14 cellular contexts compared by ENCODE assay signal in the genomic region with DNA sequence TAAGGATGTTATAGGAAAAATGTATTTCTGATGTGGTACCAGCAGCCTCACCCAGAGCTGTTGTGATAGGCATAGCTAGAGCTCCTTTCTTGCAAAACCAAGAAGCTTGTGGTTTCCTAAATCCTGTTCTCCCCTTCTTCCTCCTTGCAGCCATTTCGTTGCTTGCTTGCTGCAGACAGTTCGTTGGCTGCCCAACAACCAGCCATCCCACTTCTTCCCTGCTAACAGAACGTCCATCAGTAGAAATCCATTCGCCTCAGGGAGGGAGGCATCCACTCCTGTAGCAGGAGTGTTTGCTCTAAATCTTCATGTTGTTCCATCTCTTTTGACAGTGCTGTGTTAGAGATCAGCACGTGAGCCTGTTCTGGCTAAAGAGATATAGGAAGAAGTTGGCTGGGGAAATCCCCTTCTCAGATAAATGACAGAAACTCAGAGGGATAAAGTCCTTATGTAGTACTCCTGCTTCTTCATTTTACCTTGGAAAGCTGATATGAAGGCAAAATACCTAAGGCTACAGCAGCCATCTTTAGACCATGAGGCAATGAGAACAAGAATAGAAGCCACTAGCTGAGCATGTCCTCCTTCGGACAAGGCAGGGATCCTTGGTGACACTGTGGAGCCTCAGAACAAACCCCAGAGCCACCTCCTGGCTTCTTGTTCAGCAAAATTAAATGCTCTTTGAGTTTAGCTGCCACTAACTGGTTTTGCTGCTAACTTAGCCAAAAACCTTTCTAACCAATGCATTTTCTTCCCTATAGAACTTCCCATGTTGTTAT.
A peak's percentile ranks its signal among the peaks of the same experiment; 100 is the strongest.
DNase-seq lines count a peak whose midpoint lies in the region; ATAC-seq and TF ChIP-seq lines count a peak whose summit lies in the region.
"Had no signal": no experiment of that assay in that cellular context is flagged by ENCODE, and none has a peak within 500 bp of the region (broad histone marks: within the 10 kb centered on the region; RNA-seq: fewer than 3 reads in every experiment).

No MANE protein-coding gene starts in this region.

- H3K4me3 Mint-ChIP-seq in activated T-cell treated with anti-CD3 and anti-CD28 coated beads, Interleukin-2, amount 50 U/mL, for 72 hours = peak overlapping the region; percentile 15 to 65
- H3K4me3 Mint-ChIP-seq: stimulated activated naive CD8-positive, alpha-beta T cell treated with anti-CD3 and anti-CD28 coated beads, Interleukin-15, Interleukin-2, amounts not matched to agents 100 ng/mL and 50 ng/mL, for 24 hours; WTC11 had no signal

- H3K79me2 ChIP-seq in OCI-LY3 (ENCODE audit: low read length) = no peaks in the 10 kb centered on the region

- H3K4me1 Mint-ChIP-seq in activated T-cell treated with anti-CD3 and anti-CD28 coated beads, Interleukin-2, amount 50 U/mL, for 72 hours (ENCODE audit: low read depth) = peaks cover 21% of the 10 kb centered on the region

- H3K27ac Mint-ChIP-seq in activated T-cell treated with anti-CD3 and anti-CD28 coated beads, Interleukin-2, amount 50 U/mL, for 72 hours = no peak overlapping the region
- H3K27ac Mint-ChIP-seq: stimulated activated naive CD8-positive, alpha-beta T cell treated with anti-CD3 and anti-CD28 coated beads, Interleukin-15, Interleukin-2, amounts not matched to agents 100 ng/mL and 50 ng/mL, for 24 hours; WTC11 had no signal

- no peak for ATAC-seq in activated T-cell treated with anti-CD3 and anti-CD28 coated beads, Interleukin-2, amount 50 U/mL, for 72 hours (replicated peaks in 1 of 2)
- peak; percentile 15 for ATAC-seq in left lobe of liver
- ATAC-seq: WTC11 had no signal

- no peak for DNase-seq in activated T-cell treated with anti-CD3 and anti-CD28 coated beads, Interleukin-2, amount 50 U/mL, for 72 hours
- no peak for DNase-seq in activated T-cell treated with anti-CD3 and anti-CD28 coated beads, Interleukin-2, amount 50 U/mL, for 1 hour
- DNase-seq in left lobe of liver (ENCODE audit: low spot score) (no peak), iPS-NIHi7 (ENCODE audit: extremely low spot score) (no peak), MG63 (no peak), NCI-H446 (lab: John Stamatoyannopoulos, UW) (no peak)
- DNase-seq: ACHN; central memory CD4-positive, alpha-beta T cell; NCI-H146 had no signal

- H3K4me2 ChIP-seq in OCI-LY3 (ENCODE audit: low read length) = peak overlapping the region; percentile 66

- H3K9me3 ChIP-seq in OCI-LY3 (ENCODE audit: insufficient read depth, low read length) = no peaks in the 10 kb centered on the region
- no peaks in the 10 kb centered on the region for H3K9me3 ChIP-seq in stomach smooth muscle (ENCODE audit: control insufficient read depth in 2 of 2, low read length in 2 of 2)
- no peaks in the 10 kb centered on the region for H3K9me3 ChIP-seq in MG63

- H3K36me3 ChIP-seq in OCI-LY3 (replicated peaks; ENCODE audit: low read depth, low read length) (no peaks in the 10 kb centered on the region), stomach smooth muscle (ENCODE audit: control insufficient read depth in 2 of 2, insufficient read depth in 2 of 2, low read length in 2 of 2) (no peaks in the 10 kb centered on the region), MG63 (no peaks in the 10 kb centered on the region)

- no peaks in the 10 kb centered on the region for H4K20me1 ChIP-seq in OCI-LY3 (ENCODE audit: insufficient read depth, low read length)

- H3K36me3 Mint-ChIP-seq in activated T-cell treated with anti-CD3 and anti-CD28 coated beads, Interleukin-2, amount 50 U/mL, for 72 hours (ENCODE audit: insufficient read depth in 2 of 2) = no peaks in the 10 kb centered on the region
- H3K36me3 Mint-ChIP-seq: WTC11 had no signal

- peak overlapping the region; percentile 87; the same call in 1 of the 2 replicates for H2AFZ ChIP-seq in OCI-LY3 (ENCODE audit: low read depth, low read length)

- H3K9me3 Mint-ChIP-seq in activated T-cell treated with anti-CD3 and anti-CD28 coated beads, Interleukin-2, amount 50 U/mL, for 72 hours = peaks cover 0 to 1% of the 10 kb centered on the region in 2 donors
- H3K9me3 Mint-ChIP-seq: stimulated activated naive CD8-positive, alpha-beta T cell treated with anti-CD3 and anti-CD28 coated beads, Interleukin-15, Interleukin-2, amounts not matched to agents 100 ng/mL and 50 ng/mL, for 24 hours; WTC11 had no signal

- 0 out of 2 replicates have a peak overlapping the region, but pooled peaks have one; percentile 25 for H3K4me3 ChIP-seq in OCI-LY3 (ENCODE audit: low read length)
- no peak overlapping the region for H3K4me3 ChIP-seq in stomach smooth muscle (ENCODE audit: low read length in 2 of 2)
- H3K4me3 ChIP-seq in MG63 = no peak overlapping the region

- H3K4me1 ChIP-seq in OCI-LY3 (ENCODE audit: low read length) (peaks cover 11% of the 10 kb centered on the region), stomach smooth muscle (ENCODE audit: control insufficient read depth, insufficient read depth, low read length) (no peaks in the 10 kb centered on the region)

- H3K27ac ChIP-seq in OCI-LY3 (ENCODE audit: low read length) (no peak overlapping the region), stomach smooth muscle (ENCODE audit: low read length) (peak overlapping the region; percentile 18)
- H3K27ac ChIP-seq: RWPE1 had no signal

- H3K9ac ChIP-seq in OCI-LY3 (ENCODE audit: low read length) = no peak overlapping the region
- no peak overlapping the region for H3K9ac ChIP-seq in stomach smooth muscle (ENCODE audit: low read length in 2 of 2)

- no peaks in the 10 kb centered on the region for H3K27me3 Mint-ChIP-seq in activated T-cell treated with anti-CD3 and anti-CD28 coated beads, Interleukin-2, amount 50 U/mL, for 72 hours (ENCODE audit: low read depth)
- H3K27me3 Mint-ChIP-seq: stimulated activated naive CD8-positive, alpha-beta T cell treated with anti-CD3 and anti-CD28 coated beads, Interleukin-15, Interleukin-2, amounts not matched to agents 100 ng/mL and 50 ng/mL, for 24 hours had no signal

- H3K27me3 ChIP-seq in OCI-LY3 (ENCODE audit: low read depth, low read length) (peaks cover 4% of the 10 kb centered on the region), stomach smooth muscle (ENCODE audit: control insufficient read depth in 1 of 2, insufficient read depth in 2 of 2, low read length in 2 of 2) (no peaks in the 10 kb centered on the region), MG63 (no peaks in the 10 kb centered on the region)

- no peak for TF ChIP-seq CTCF in OCI-LY3 (IDR thresholded peaks at IDR 0.05; ENCODE audit: low read depth, low read length)
